ENCODE assay signal across 16 cellular contexts in genomic region chr2:8406271-8406670, GRCh38.
DNase-seq lines count a peak whose midpoint lies in the region; FAIRE-seq and TF ChIP-seq lines count a peak whose summit lies in the region.
"Had no signal": no experiment of that assay in that cellular context is flagged by ENCODE, and none has a peak within 500 bp of the region (broad histone marks: within the 10 kb centered on the region; RNA-seq: fewer than 3 reads in every experiment).

No MANE protein-coding gene starts in this region.

- intact Hi-C loops in MCF 10A (cut with micrococcal nuclease) = no loop called here

- 86 to 91% methylated on average over 7 of the region's 7 CpGs for WGBS in endodermal cell (ENCODE audit: insufficient coverage in 1 of 2, insufficient read length in 1 of 2), 2 experiments

- TF ChIP-seq CTCF in fibroblast of villous mesenchyme (IDR thresholded peaks at IDR 0.05; ENCODE audit: insufficient read depth, low read depth, low read length) (no peak), MCF 10A (IDR thresholded peaks at IDR 0.05; ENCODE audit: unreplicated experiment) (no peak), endodermal cell (conservative IDR thresholded peaks at IDR 0.05) (no peak)

- CTCF ChIA-PET in MCF 10A (lab: Yijun Ruan, JAX) = interaction anchor here (0.7 to 0.9 kb wide), 2 partner anchors 43 to 979 kb away, joined by 3 read pairs; no protein-coding TSS in a partner anchor

- no peaks in the 10 kb centered on the region for H3K27me3 Mint-ChIP-seq in MCF 10A (ENCODE audit: insufficient read depth, unreplicated experiment)
- no peaks in the 10 kb centered on the region for H3K27me3 Mint-ChIP-seq in endodermal cell (ENCODE audit: insufficient read depth)

- BruUV-seq in MCF 10A (replicated peaks; lab: Mats Ljungman, UMichigan) = no TSS peak

- H3K9me3 Mint-ChIP-seq in MCF 10A (ENCODE audit: unreplicated experiment) (peaks cover 19% of the 10 kb centered on the region), endodermal cell (peaks cover 2% of the 10 kb centered on the region)
- H3K9me3 Mint-ChIP-seq: CD8-positive, alpha-beta T cell; H9 had no signal

- POLR2A ChIA-PET in MCF 10A (lab: Yijun Ruan, JAX) = no interaction called here

- H3K4me3 Mint-ChIP-seq in MCF 10A (ENCODE audit: unreplicated experiment) = no peak overlapping the region
- H3K4me3 Mint-ChIP-seq in endodermal cell = no peak overlapping the region
- H3K4me3 Mint-ChIP-seq: B cell; CD8-positive, alpha-beta T cell; H9 had no signal

- H3K36me3 ChIP-seq in endodermal cell (ENCODE audit: control insufficient read depth, insufficient read depth, low read length) = no peaks in the 10 kb centered on the region
- H3K36me3 ChIP-seq: BLaER1 treated with 17β-estradiol and CSF1 and Interleukin-3, amounts not matched to agents 10 nM and 100 nM had no signal

- FAIRE-seq in HTR-8/SVneo (lab: Jason Lieb, UNC) = no peak
- FAIRE-seq: GM12878, GM19239, H1 had no signal

- DNase-seq in NCI-H226 = peak; percentile 56
- peak; percentile 24 for DNase-seq in astrocyte of the hippocampus (ENCODE audit: low read depth, low spot score)
- DNase-seq in fibroblast of villous mesenchyme (ENCODE audit: low read depth) = peak; percentile 12
- no peak for DNase-seq in MCF 10A (ENCODE audit: unreplicated experiment)
- DNase-seq in HTR-8/SVneo (ENCODE audit: insufficient read length, low spot score) = no peak
- no peak for DNase-seq in endodermal cell
- DNase-seq: Calu3; CD8-positive, alpha-beta T cell; DMS79 treated with DMSO at 0.1 percent for 48 hours; EL; H9 had no signal

- H3K4me1 ChIP-seq in endodermal cell (ENCODE audit: control insufficient read depth, insufficient read depth, low read length) = no peaks in the 10 kb centered on the region

- H3K27ac Mint-ChIP-seq in MCF 10A (ENCODE audit: low read depth, unreplicated experiment) = no peak overlapping the region
- no peak overlapping the region for H3K27ac Mint-ChIP-seq in endodermal cell
- H3K27ac Mint-ChIP-seq: B cell; CD8-positive, alpha-beta T cell; H9 had no signal

- H3K4me1 Mint-ChIP-seq in MCF 10A (ENCODE audit: insufficient read depth, unreplicated experiment) (no peaks in the 10 kb centered on the region), endodermal cell (no peaks in the 10 kb centered on the region)

- H3K4me3 ChIP-seq in fibroblast of villous mesenchyme (ENCODE audit: low read depth, low read length) = no peak overlapping the region
- no peak overlapping the region for H3K4me3 ChIP-seq in endodermal cell (ENCODE audit: low read length)
- H3K4me3 ChIP-seq: BLaER1 treated with 17β-estradiol and CSF1 and Interleukin-3, amounts not matched to agents 10 nM and 100 nM; GM12878 had no signal

- no peaks in the 10 kb centered on the region for H3K36me3 Mint-ChIP-seq in MCF 10A (ENCODE audit: insufficient read depth, unreplicated experiment)
- no peaks in the 10 kb centered on the region for H3K36me3 Mint-ChIP-seq in endodermal cell (ENCODE audit: low read depth)
- H3K36me3 Mint-ChIP-seq: CD8-positive, alpha-beta T cell had no signal

- H3K27me3 ChIP-seq in endodermal cell (ENCODE audit: control insufficient read depth, insufficient read depth, low read length, poor library complexity, severe bottlenecking) = no peaks in the 10 kb centered on the region
- H3K27me3 ChIP-seq: BLaER1 treated with 17β-estradiol and CSF1 and Interleukin-3, amounts not matched to agents 10 nM and 100 nM had no signal

- no peaks in the 10 kb centered on the region for H3K9me3 ChIP-seq in endodermal cell (ENCODE audit: control insufficient read depth, low read length)
- H3K9me3 ChIP-seq: BLaER1 treated with 17β-estradiol and CSF1 and Interleukin-3, amounts not matched to agents 10 nM and 100 nM had no signal

- no peak overlapping the region for H3K27ac ChIP-seq in endodermal cell (ENCODE audit: low read depth, low read length)
- H3K27ac ChIP-seq: BLaER1 treated with 17β-estradiol and CSF1 and Interleukin-3, amounts not matched to agents 10 nM and 100 nM had no signal

- no peak overlapping the region for H3K9ac ChIP-seq in endodermal cell (ENCODE audit: extremely low read depth, low read length, poor library complexity, severe bottlenecking)
- H3K9ac ChIP-seq: BLaER1 treated with 17β-estradiol and CSF1 and Interleukin-3, amounts not matched to agents 10 nM and 100 nM had no signal

Comparison
In these comparisons a context has a peak if more than half of its experiments do, and no peak if none do; other contexts are left out.
1. DNase-seq: peak in NCI-H226 (single experiment), astrocyte of the hippocampus (single experiment) and fibroblast of villous mesenchyme (single experiment); none in MCF 10A (single experiment), HTR-8/SVneo (single experiment) and endodermal cell (single experiment).